Comparison of ENCODE assay signal across 1 cellular context in genomic region chr22:50141891-50142363, GRCh38.
A peak's percentile ranks its signal among the peaks of the same experiment; 100 is the strongest.
TF ChIP-seq lines count a peak whose summit lies in the region.

No MANE protein-coding gene starts in this region.

TF ChIP-seq in K562, 482 proteins besides CTCF, POLR2A, EP300 and RAD21:
- TF ChIP-seq PKNOX1 (IDR thresholded peaks at IDR 0.05), result 0 out of 2 replicates have a peak, but pooled peaks have one; percentile 18
- TF ChIP-seq TCF7 (IDR thresholded peaks at IDR 0.05; ENCODE audit: borderline replicate concordance), result no peak
- TF ChIP-seq HDAC8 (tag; IDR thresholded peaks at IDR 0.05), result no peak
- no peak for TF ChIP-seq SRF (CRISPR knock-in tag; IDR thresholded peaks at IDR 0.05)
- no peak for TF ChIP-seq MGA (IDR thresholded peaks at IDR 0.05)
- no peak for TF ChIP-seq SMAD4 (CRISPR knock-in tag; conservative IDR thresholded peaks at IDR 0.05)
- peak; percentile 67; the same call in 1 of the 2 replicates for TF ChIP-seq ZBTB7A (IDR thresholded peaks at IDR 0.05; ENCODE audit: borderline replicate concordance, control insufficient read depth, low read depth, low read length)
